Comparison of ENCODE assay signal across 8 cellular contexts in the genomic region with DNA sequence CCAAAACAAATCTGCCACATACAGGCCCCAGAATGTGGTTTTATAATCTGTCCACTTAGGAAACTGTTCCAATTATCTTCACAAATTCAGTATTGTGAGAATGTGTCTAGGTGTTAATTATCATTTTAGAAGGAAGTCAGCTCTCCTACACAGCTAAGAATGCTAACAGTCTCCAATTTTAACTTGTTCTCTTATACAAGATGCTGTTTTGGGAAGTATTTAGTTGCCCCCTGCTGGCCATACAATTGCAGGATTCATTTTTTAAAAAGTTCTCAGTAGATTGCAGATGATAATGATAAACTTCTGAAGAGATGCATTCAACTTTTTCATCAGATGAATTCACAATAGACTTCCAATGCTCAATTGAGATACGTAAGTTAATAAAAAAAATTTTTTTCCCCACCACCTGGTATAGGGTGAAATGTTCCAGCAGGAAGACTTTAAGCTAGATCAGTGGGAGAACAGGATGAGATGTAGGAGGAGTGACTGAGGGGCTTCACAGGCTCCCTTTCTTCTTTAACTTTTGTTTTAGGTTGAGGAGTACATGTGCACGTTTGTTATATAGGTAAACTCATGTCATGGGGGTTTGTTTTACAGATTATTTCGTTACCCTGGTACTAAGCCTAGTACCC. TPM values are rescaled to one million over a fixed set of nuclear protein-coding genes. Genes with fewer than 3 reads are reported as not detected.
DNase-seq lines count a peak whose midpoint lies in the region; ATAC-seq and TF ChIP-seq lines count a peak whose summit lies in the region.

No MANE protein-coding gene starts in this region.

- POLR2A ChIA-PET in IMR-90 (lab: Charles Lee; ENCODE audit: unreplicated experiment): no interaction called here

- no peak overlapping the region for H3K56ac ChIP-seq in IMR-90 (ENCODE audit: extremely low read depth, insufficient read depth, low read length)

- H3K79me1 ChIP-seq in IMR-90 (ENCODE audit: low read depth in 1 of 2, low read length in 2 of 2): no peaks in the 10 kb centered on the region

- H3K4me3 Mint-ChIP-seq in stimulated activated effector memory CD8-positive, alpha-beta T cell treated with anti-CD3 and anti-CD28 coated beads, Interleukin-12 subunit alpha, Interleukin-12 subunit beta, amount 100 ng/mL, for 72 hours: no peak overlapping the region

- dilution Hi-C loops in IMR-90 (cut with HindIII; ENCODE audit: low sequenced_read_pairs, unreplicated experiment): no loop called here

- in situ Hi-C loops in GM13977 (cut with MboI; ENCODE audit: low pct_unique_long_range_greater_than_20kb, low sequenced_read_pairs, unreplicated experiment) (no loop called here), IMR-90 (cut with MboI; ENCODE audit: low sequenced_read_pairs) (no loop called here)

- no peak overlapping the region for H2BK120ac ChIP-seq in IMR-90 (ENCODE audit: low read depth, low read length)

- no peak overlapping the region for H3K4ac ChIP-seq in IMR-90 (ENCODE audit: low read depth, low read length)

- H3K27ac ChIP-seq in BLaER1 treated with 17β-estradiol and CSF1 and Interleukin-3, amounts not matched to agents 10 nM and 100 nM: peak overlapping the region in 7 of 11 experiments; percentile 27 to 93 (median 86); a peak in 15 of 22 replicates
- H3K27ac ChIP-seq in IMR-90 (ENCODE audit: insufficient read depth, low read length): no peak overlapping the region

- H3K9ac ChIP-seq in BLaER1 treated with 17β-estradiol and CSF1 and Interleukin-3, amounts not matched to agents 10 nM and 100 nM: peak overlapping the region in 3 of 11 experiments; percentile 26 to 78 (median 76); a peak in 4 of 22 replicates
- H3K9ac ChIP-seq in IMR-90 (ENCODE audit: low read depth, low read length): no peak overlapping the region

- no peak overlapping the region for H2BK15ac ChIP-seq in IMR-90 (ENCODE audit: low read depth, low read length)

- H3K23ac ChIP-seq in IMR-90 (ENCODE audit: low read depth, low read length): no peak overlapping the region

- peak; percentile 68 for TF ChIP-seq RAD21 in IMR-90 (IDR thresholded peaks at IDR 0.05; ENCODE audit: low read length)

- no peak for TF ChIP-seq POLR2A in IMR-90 (IDR thresholded peaks at IDR 0.05; ENCODE audit: low read depth, low read length)

- peak overlapping the region; percentile 55; the same call in 1 of the 2 replicates for H3K18ac ChIP-seq in IMR-90 (ENCODE audit: low read depth, low read length)

- H3K36me3 ChIP-seq in BLaER1 treated with 17β-estradiol and CSF1 and Interleukin-3, amounts not matched to agents 10 nM and 100 nM: no peaks in the 10 kb centered on the region
- no peaks in the 10 kb centered on the region for H3K36me3 ChIP-seq in IMR-90 (ENCODE audit: control insufficient read depth, insufficient read depth, low read length)

- CTCF ChIA-PET in IMR-90 (lab: Yijun Ruan, JAX): interaction anchor here (0.6 to 0.8 kb wide), 5 partner anchors 17 to 385 kb away, joined by 3 to 5 read pairs (median 3); no protein-coding TSS in a partner anchor

- H3K27ac Mint-ChIP-seq in stimulated activated effector memory CD8-positive, alpha-beta T cell treated with anti-CD3 and anti-CD28 coated beads, Interleukin-12 subunit alpha, Interleukin-12 subunit beta, amount 100 ng/mL, for 72 hours: no peak overlapping the region

- H3K36me3 Mint-ChIP-seq in stimulated activated effector memory CD8-positive, alpha-beta T cell treated with anti-CD3 and anti-CD28 coated beads, Interleukin-12 subunit alpha, Interleukin-12 subunit beta, amount 100 ng/mL, for 72 hours: no peaks in the 10 kb centered on the region

- DNase-seq in GM13977 (ENCODE audit: low spot score) (no peak), IMR-90 (peak; percentile 67), dermis microvascular lymphatic vessel endothelial cell (ENCODE audit: low read depth in 2 of 2) (peak; percentile 28 to 55), mucosa of gallbladder (ENCODE audit: low spot score) (peak; percentile 25)
- no peak for DNase-seq in stimulated activated effector memory CD8-positive, alpha-beta T cell treated with anti-CD3 and anti-CD28 coated beads, Interleukin-12 subunit alpha, Interleukin-12 subunit beta, amount 100 ng/mL, for 72 hours (ENCODE audit: low spot score in 2 of 2)

- H3K4me2 ChIP-seq in BLaER1 treated with 17β-estradiol and CSF1 and Interleukin-3, amounts not matched to agents 10 nM and 100 nM: peak overlapping the region in 2 of 11 experiments; percentile 42 to 67; a peak in 2 of 22 replicates
- H3K4me2 ChIP-seq in IMR-90 (ENCODE audit: low read depth, low read length): no peak overlapping the region

- H2BK5ac ChIP-seq in IMR-90 (ENCODE audit: low read depth, low read length, poor library complexity, severe bottlenecking): no peak overlapping the region

- no peak overlapping the region for H2BK20ac ChIP-seq in IMR-90 (ENCODE audit: low read depth, low read length)

- peaks cover 0 to 74% (median 21%) of the 10 kb centered on the region in 10 experiments; a peak in 14 of 20 replicates for H3K4me1 ChIP-seq in BLaER1 treated with 17β-estradiol and CSF1 and Interleukin-3, amounts not matched to agents 10 nM and 100 nM
- H3K4me1 ChIP-seq in IMR-90 (ENCODE audit: control insufficient read depth, insufficient read depth, low read length): peaks cover 8% of the 10 kb centered on the region

- H3K27me3 ChIP-seq in BLaER1 treated with 17β-estradiol and CSF1 and Interleukin-3, amounts not matched to agents 10 nM and 100 nM: no peaks in the 10 kb centered on the region
- no peaks in the 10 kb centered on the region for H3K27me3 ChIP-seq in IMR-90 (ENCODE audit: control insufficient read depth, insufficient read depth, low read length)

- ATAC-seq in IMR-90 (ENCODE audit: low read depth) (peak; percentile 55; the same call in 1 of the 2 replicates), SK-N-SH treated with all-trans-retinoic acid at 6 μM for 48 hours (peak; percentile 83), HG03025 (IDR thresholded peaks at IDR 0.05; ENCODE audit: low FRiP score, unreplicated experiment) (no peak)
- ATAC-seq in stimulated activated effector memory CD8-positive, alpha-beta T cell treated with anti-CD3 and anti-CD28 coated beads, Interleukin-12 subunit alpha, Interleukin-12 subunit beta, amount 100 ng/mL, for 72 hours: no peak

- H2AK5ac ChIP-seq in IMR-90 (ENCODE audit: low read depth, low read length): no peak overlapping the region

- peaks cover 0 to 7% (median 1%) of the 10 kb centered on the region in 11 experiments; a peak in 9 of 22 replicates for H3K9me3 ChIP-seq in BLaER1 treated with 17β-estradiol and CSF1 and Interleukin-3, amounts not matched to agents 10 nM and 100 nM (replicated peaks in 1 of 11)
- no peaks in the 10 kb centered on the region for H3K9me3 ChIP-seq in IMR-90 (ENCODE audit: control insufficient read depth, insufficient read depth, low read length)

- WGBS in IMR-90 (ENCODE audit: extremely low coverage in 2 of 2, insufficient read length in 1 of 2), 2 experiments: no CpG with 5 or more reads among the region's 3 CpGs

- no peak overlapping the region for H2AFZ ChIP-seq in IMR-90 (replicated peaks; ENCODE audit: low read length, poor library complexity)

- no peaks in the 10 kb centered on the region for H3K9me1 ChIP-seq in IMR-90 (ENCODE audit: insufficient read depth, low read length)

- intact Hi-C loops in IMR-90 (cut with micrococcal nuclease): loop anchor here (2.0 to 5.0 kb wide), 2 partner anchors 238 to 1060 kb away; a partner anchor contains a TSS

- H2AK9ac ChIP-seq in IMR-90 (replicated peaks; ENCODE audit: low read depth, low read length, poor library complexity): no peak overlapping the region

- H3K4me1 Mint-ChIP-seq in stimulated activated effector memory CD8-positive, alpha-beta T cell treated with anti-CD3 and anti-CD28 coated beads, Interleukin-12 subunit alpha, Interleukin-12 subunit beta, amount 100 ng/mL, for 72 hours: no peaks in the 10 kb centered on the region

- BruUV-seq in IMR-90 (replicated peaks; lab: Mats Ljungman, UMichigan): no TSS peak

- no peak overlapping the region for H3K14ac ChIP-seq in IMR-90 (replicated peaks; ENCODE audit: low read depth, low read length)

- H4K5ac ChIP-seq in IMR-90 (ENCODE audit: low read depth, low read length): no peak overlapping the region

- H4K91ac ChIP-seq in IMR-90 (ENCODE audit: insufficient read depth, low read depth, low read length): no peak overlapping the region

- no peak overlapping the region for H4K8ac ChIP-seq in IMR-90 (ENCODE audit: low read depth in 2 of 2, low read length in 2 of 2)

- H3K4me3 ChIP-seq in BLaER1 treated with 17β-estradiol and CSF1 and Interleukin-3, amounts not matched to agents 10 nM and 100 nM: no peak overlapping the region
- H3K4me3 ChIP-seq in IMR-90 (ENCODE audit: insufficient read depth, low read depth, low read length): no peak overlapping the region

- no peaks in the 10 kb centered on the region for H4K20me1 ChIP-seq in BLaER1 treated with 17β-estradiol and CSF1 and Interleukin-3, amounts not matched to agents 10 nM and 100 nM
- H4K20me1 ChIP-seq in IMR-90 (ENCODE audit: insufficient read depth, low read length): no peaks in the 10 kb centered on the region

- H3K9me3 Mint-ChIP-seq in stimulated activated effector memory CD8-positive, alpha-beta T cell treated with anti-CD3 and anti-CD28 coated beads, Interleukin-12 subunit alpha, Interleukin-12 subunit beta, amount 100 ng/mL, for 72 hours: no peaks in the 10 kb centered on the region

- TF ChIP-seq CTCF in GM13977 (IDR thresholded peaks at IDR 0.05; ENCODE audit: extremely low read depth, insufficient read depth, missing control alignments): peak; percentile 65
- TF ChIP-seq CTCF in IMR-90 (conservative IDR thresholded peaks at IDR 0.05; ENCODE audit: low read depth, low read length): peak; percentile 71

TF ChIP-seq in IMR-90, 13 proteins besides CTCF, POLR2A, EP300 and RAD21 (continues in another document):
- TF ChIP-seq RFX5 (IDR thresholded peaks at IDR 0.05; ENCODE audit: low read depth, low read length): peak; percentile 38; the same call in 1 of the 2 replicates
- TF ChIP-seq NFE2L2 (IDR thresholded peaks at IDR 0.05; ENCODE audit: low read depth, low read length): no peak
- peak; percentile 50 for TF ChIP-seq SMC3 (IDR thresholded peaks at IDR 0.05; ENCODE audit: low read depth, low read length)

TF ChIP-seq in SK-N-SH treated with all-trans-retinoic acid at 6 μM for 48 hours, 23 proteins besides CTCF, POLR2A, EP300 and RAD21 (continues in another document):
- no peak for TF ChIP-seq ISL1 (CRISPR knock-in tag; IDR thresholded peaks at IDR 0.05)

RNA-seq across cellular contexts. Expression of a gene that starts 27.3 kb away (rescaled TPM):
- total RNA-seq in IMR-90 (2012; rRNA removed) (24.2 and 48.0 TPM in 2 replicates), dermis microvascular lymphatic vessel endothelial cell (26.8 and 36.9 TPM in 2 replicates), mucosa of gallbladder (62.2 TPM)
- 16.3 and 17.8 TPM in 2 replicates for polyA plus RNA-seq in IMR-90 (2012; rRNA removed)
- 17.3 and 24.6 TPM in 2 replicates for polyA plus RNA-seq in IMR-90 (2012; cell fraction: cytosol; rRNA removed)
- polyA plus RNA-seq in IMR-90 (2012; cell fraction: nucleus; rRNA removed; ENCODE audit: low replicate concordance): 14.6 and 33.3 TPM in 2 replicates

Comparison
In these comparisons a context has a peak if more than half of its experiments do, and no peak if none do; other contexts are left out.
1. DNase-seq: peak in IMR-90 (single experiment), dermis microvascular lymphatic vessel endothelial cell (2 of 2) and mucosa of gallbladder (single experiment); none in GM13977 (single experiment) and stimulated activated effector memory CD8-positive, alpha-beta T cell treated with anti-CD3 and anti-CD28 coated beads, Interleukin-12 subunit alpha, Interleukin-12 subunit beta, amount 100 ng/mL, for 72 hours (0 of 2).
2. ATAC-seq: peak in IMR-90 (single experiment) and SK-N-SH treated with all-trans-retinoic acid at 6 μM for 48 hours (single experiment); none in stimulated activated effector memory CD8-positive, alpha-beta T cell treated with anti-CD3 and anti-CD28 coated beads, Interleukin-12 subunit alpha, Interleukin-12 subunit beta, amount 100 ng/mL, for 72 hours (single experiment) and HG03025 (single experiment).